Comparison of ENCODE assay signal across 29 cellular contexts in genomic region chr9:105735366-105735765, GRCh38.
"Had no signal": no experiment of that assay in that cellular context is flagged by ENCODE, and none has a peak within 500 bp of the region (broad histone marks: within the 10 kb centered on the region; RNA-seq: fewer than 3 reads in every experiment).

No MANE protein-coding gene starts in this region.

- H3K4me2 ChIP-seq: hepatocyte, neural progenitor cell, smooth muscle cell had no signal

- H3K4me3 Mint-ChIP-seq: mesothelial cell of epicardium; naive thymus-derived CD4-positive, alpha-beta T cell; nephron; neural progenitor cell; stimulated activated effector memory CD8-positive, alpha-beta T cell treated with anti-CD3 and anti-CD28 coated beads, Interleukin-12 subunit alpha, Interleukin-12 subunit beta, amount 100 ng/mL, for 72 hours had no signal

- H3K4me1 Mint-ChIP-seq: mesothelial cell of epicardium; nephron; neural progenitor cell; stimulated activated effector memory CD8-positive, alpha-beta T cell treated with anti-CD3 and anti-CD28 coated beads, Interleukin-12 subunit alpha, Interleukin-12 subunit beta, amount 100 ng/mL, for 72 hours had no signal

- H3K27ac Mint-ChIP-seq: mesothelial cell of epicardium; naive thymus-derived CD4-positive, alpha-beta T cell; nephron; neural progenitor cell; progenitor cell of endocrine pancreas; stimulated activated effector memory CD8-positive, alpha-beta T cell treated with anti-CD3 and anti-CD28 coated beads, Interleukin-12 subunit alpha, Interleukin-12 subunit beta, amount 100 ng/mL, for 72 hours had no signal

- H3K9me3 ChIP-seq: thyroid gland had no signal

- H3K9ac ChIP-seq: neural progenitor cell, parathyroid adenoma had no signal

- H3K27me3 Mint-ChIP-seq: naive thymus-derived CD4-positive, alpha-beta T cell; progenitor cell of endocrine pancreas had no signal

- H3K27ac ChIP-seq: epithelial cell of prostate, gastrocnemius medialis, hepatocyte, left lung, neural progenitor cell, parathyroid adenoma, stomach, thyroid gland, vagina had no signal

- H3K36me3 ChIP-seq: left lung, thyroid gland, vagina had no signal

- H3K4me1 ChIP-seq: gastrocnemius medialis, left lung, neural progenitor cell, parathyroid adenoma, stomach, thyroid gland, vagina had no signal

- H3K36me3 Mint-ChIP-seq: stimulated activated effector memory CD8-positive, alpha-beta T cell treated with anti-CD3 and anti-CD28 coated beads, Interleukin-12 subunit alpha, Interleukin-12 subunit beta, amount 100 ng/mL, for 72 hours had no signal

- H3K4me3 ChIP-seq: gastrocnemius medialis, hepatocyte, left lung, mucosa of descending colon, neural progenitor cell, smooth muscle cell, stomach, thyroid gland, vagina had no signal

- H3K27me3 ChIP-seq: gastrocnemius medialis, hepatocyte, left lung, neural progenitor cell, stomach, thyroid gland, vagina had no signal

- H3K79me2 ChIP-seq: hepatocyte, parathyroid adenoma had no signal

- FAIRE-seq: kidney had no signal

- DNase-seq: cortex of kidney; effector CD4-positive, alpha-beta T cell; foreskin fibroblast; gastrocnemius medialis; head of caudate nucleus; kidney; left lung; mesenchymal stem cell; mucosa of descending colon; naive thymus-derived CD4-positive, alpha-beta T cell; stimulated activated CD4-positive, alpha-beta T cell treated with anti-CD3 and anti-CD28 coated beads, Interleukin-12 subunit alpha, Interleukin-12 subunit beta, amount 100 ng/mL, for 4 hours; stimulated activated CD4-positive, alpha-beta T cell treated with anti-CD3 and anti-CD28 coated beads, Interleukin-1b, Interleukin-23, amount 100 ng/mL, for 48 hours; stimulated activated CD4-positive, alpha-beta T cell treated with anti-CD3 and anti-CD28 coated beads, Interleukin-4, amount 100 ng/mL, for 1 hour; stimulated activated naive CD4-positive, alpha-beta T cell treated with Interleukin-2 at 50 U/mL for 16 hours; stomach; thyroid gland; trophoblast cell had no signal

- ATAC-seq: esophagus mucosa; gastrocnemius medialis; left lung; mucosa of descending colon; naive thymus-derived CD4-positive, alpha-beta T cell; sciatic nerve; stimulated activated effector memory CD8-positive, alpha-beta T cell treated with anti-CD3 and anti-CD28 coated beads, Interleukin-12 subunit alpha, Interleukin-12 subunit beta, amount 100 ng/mL, for 72 hours had no signal

- H2AFZ ChIP-seq: hepatocyte, neural progenitor cell, parathyroid adenoma had no signal
